In the genomic region with DNA sequence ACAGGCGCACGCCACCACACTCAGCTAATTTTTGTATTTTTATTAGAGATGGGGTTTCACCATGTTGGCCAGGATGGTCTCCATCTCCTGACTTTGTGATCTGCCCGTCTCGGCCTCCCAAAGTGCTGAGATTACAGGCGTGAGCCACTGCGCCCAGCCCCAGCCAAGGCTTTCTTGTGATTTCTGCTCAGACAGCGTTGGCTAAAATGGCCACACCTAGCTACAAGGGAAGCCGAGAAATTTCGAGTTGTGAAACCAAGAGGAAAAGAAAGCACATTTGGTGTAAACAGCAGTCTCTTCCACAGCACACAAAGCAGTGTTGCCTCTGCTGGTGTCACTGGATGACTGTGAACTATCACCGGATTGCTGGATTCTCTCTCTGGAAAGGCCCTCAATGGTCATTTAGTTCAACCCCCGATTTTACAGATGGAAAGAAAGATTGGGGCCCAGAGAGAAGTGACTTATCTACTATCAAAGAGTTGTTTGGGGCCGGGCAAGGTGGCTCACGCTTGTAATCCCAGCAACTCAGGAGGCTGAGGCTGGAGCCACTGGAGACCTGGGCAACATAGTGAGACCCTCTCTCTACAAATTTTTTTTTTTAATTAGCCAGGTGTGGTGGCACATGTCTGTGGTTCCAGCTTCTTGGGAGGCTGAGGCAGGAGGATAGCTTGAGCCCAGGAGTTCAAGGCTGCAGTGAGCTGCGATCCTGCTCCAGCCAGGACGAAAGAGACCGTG, we compare ENCODE assay signal across 20 cellular contexts. TPM values are rescaled to one million over a fixed set of nuclear protein-coding genes. Genes with fewer than 3 reads are reported as not detected.
DNase-seq lines count a peak whose midpoint lies in the region; ATAC-seq and TF ChIP-seq lines count a peak whose summit lies in the region.
"Had no signal": no experiment of that assay in that cellular context is flagged by ENCODE, and none has a peak within 500 bp of the region (broad histone marks: within the 10 kb centered on the region; RNA-seq: fewer than 3 reads in every experiment).

No MANE protein-coding gene starts in this region.

- no peak for ATAC-seq in activated naive CD8-positive, alpha-beta T cell treated with anti-CD3 and anti-CD28 coated beads, Interleukin-2, amount 50 U/mL, for 24 hours
- peak; percentile 2 to 4 (median 4) for ATAC-seq in natural killer cell
- ATAC-seq in GM23338 = no peak
- ATAC-seq: foreskin keratinocyte, HCT116, left colon had no signal

- peak overlapping the region; percentile 45 for H3K4me3 ChIP-seq in CD8-positive, alpha-beta memory T cell (ENCODE audit: low read length)
- H3K4me3 ChIP-seq in GM23338 = no peak overlapping the region
- H3K4me3 ChIP-seq in Caco-2 (ENCODE audit: low read depth, low read length) = no peak overlapping the region
- H3K4me3 ChIP-seq: smooth muscle cell, vagina had no signal

- H3K9me2 ChIP-seq in GM23338 (ENCODE audit: insufficient read depth) = no peaks in the 10 kb centered on the region

- H3K4me1 ChIP-seq in CD8-positive, alpha-beta memory T cell (ENCODE audit: insufficient read depth, low read length) = peaks cover 99% of the 10 kb centered on the region
- H3K4me1 ChIP-seq in GM23338 (ENCODE audit: insufficient read depth) (peaks cover 67% of the 10 kb centered on the region), Caco-2 (peaks cover 32% of the 10 kb centered on the region)

- H3K36me3 Mint-ChIP-seq in CD8-positive, alpha-beta memory T cell = peaks cover 0 to 3% (median 2%) of the 10 kb centered on the region in 3 donors
- no peaks in the 10 kb centered on the region for H3K36me3 Mint-ChIP-seq in activated naive CD8-positive, alpha-beta T cell treated with anti-CD3 and anti-CD28 coated beads, Interleukin-2, amount 50 U/mL, for 24 hours (ENCODE audit: low read depth)
- H3K36me3 Mint-ChIP-seq in natural killer cell (no peaks in the 10 kb centered on the region), GM23338 (ENCODE audit: low read depth) (no peaks in the 10 kb centered on the region; the same call in 2 of the 3 replicates), Caco-2 (ENCODE audit: insufficient read depth, unreplicated experiment) (peaks cover 8% of the 10 kb centered on the region)
- H3K36me3 Mint-ChIP-seq: stimulated activated memory B cell treated with anti-CD40 and anti-IgM and Interleukin-4, amounts not matched to agents 10 μg/mL and 1 μg/mL and 100 μg/mL, for 72 hours had no signal

- intact Hi-C loops in natural killer cell (cut with micrococcal nuclease) = loop anchor here (5.0 kb wide), 2 partner anchors 393 to 593 kb away; a partner anchor contains a TSS
- intact Hi-C loops in Caco-2 (cut with micrococcal nuclease; ENCODE audit: unreplicated experiment) = no loop called here

- no peak overlapping the region for H2AFZ ChIP-seq in GM23338

- POLR2A ChIA-PET in CD8-positive, alpha-beta memory T cell (lab: Charles Lee) = interaction anchor here (2.1 to 4.9 kb wide), 3 partner anchors 11 to 15 kb away, joined by 8 to 33 read pairs (median 13); no protein-coding TSS in a partner anchor
- POLR2A ChIA-PET in Caco-2 (lab: Charles Lee) = no interaction called here

- no peaks in the 10 kb centered on the region for H3K27me3 ChIP-seq in CD8-positive, alpha-beta memory T cell (ENCODE audit: insufficient read depth, low read length, poor library complexity, severe bottlenecking)
- H3K27me3 ChIP-seq in GM23338 (ENCODE audit: insufficient read depth) = peaks cover 93% of the 10 kb centered on the region
- no peaks in the 10 kb centered on the region for H3K27me3 ChIP-seq in Caco-2 (replicated peaks; ENCODE audit: control insufficient read depth, insufficient read depth, low read length)
- H3K27me3 ChIP-seq: vagina had no signal

- H3K9me3 Mint-ChIP-seq in CD8-positive, alpha-beta memory T cell = peaks cover 0 to 3% (median 1%) of the 10 kb centered on the region in 5 donors
- H3K9me3 Mint-ChIP-seq in activated naive CD8-positive, alpha-beta T cell treated with anti-CD3 and anti-CD28 coated beads, Interleukin-2, amount 50 U/mL, for 24 hours = no peaks in the 10 kb centered on the region
- H3K9me3 Mint-ChIP-seq in natural killer cell = no peaks in the 10 kb centered on the region
- no peaks in the 10 kb centered on the region for H3K9me3 Mint-ChIP-seq in GM23338
- no peaks in the 10 kb centered on the region for H3K9me3 Mint-ChIP-seq in Caco-2 (ENCODE audit: unreplicated experiment)
- H3K9me3 Mint-ChIP-seq: activated T-helper 2 cell treated with anti-CD3 and anti-CD28 coated beads, Interferon-gamma antibody, Interleukin-2, Interleukin-4, amounts not matched to agents 10 μg/mL and 5 μg/mL and 100 μg/mL, durations not matched to agents 14 hours and 24 hours and 36 hours; stimulated activated memory B cell treated with anti-CD40 and anti-IgM and Interleukin-4, amounts not matched to agents 10 μg/mL and 1 μg/mL and 100 μg/mL, for 72 hours had no signal

- CTCF ChIA-PET in CD8-positive, alpha-beta memory T cell (lab: Charles Lee) = interaction anchor here (0.9 to 5.1 kb wide), 4 partner anchors 11 to 54 kb away, joined by 3 to 49 read pairs (median 6); no protein-coding TSS in a partner anchor
- CTCF ChIA-PET in Caco-2 (lab: Charles Lee) = no interaction called here

- H3K36me3 ChIP-seq in CD8-positive, alpha-beta memory T cell (ENCODE audit: insufficient read depth, low read length) = no peaks in the 10 kb centered on the region
- H3K36me3 ChIP-seq in GM23338 (ENCODE audit: insufficient read depth) (no peaks in the 10 kb centered on the region; the same call in 1 of the 2 replicates), Caco-2 (ENCODE audit: control insufficient read depth, insufficient read depth, low read length) (no peaks in the 10 kb centered on the region)
- H3K36me3 ChIP-seq: vagina had no signal

- peak overlapping the region; percentile 55 for H3K27ac ChIP-seq in CD8-positive, alpha-beta memory T cell (ENCODE audit: low read depth, low read length)
- no peak overlapping the region for H3K27ac ChIP-seq in GM23338 (ENCODE audit: low read depth)
- H3K27ac ChIP-seq: foreskin keratinocyte, vagina had no signal

- peak overlapping the region in 5 of 7 donors; percentile 39 to 68 (median 44) for H3K4me3 Mint-ChIP-seq in CD8-positive, alpha-beta memory T cell
- peak overlapping the region; percentile 5 for H3K4me3 Mint-ChIP-seq in activated naive CD8-positive, alpha-beta T cell treated with anti-CD3 and anti-CD28 coated beads, Interleukin-2, amount 50 U/mL, for 24 hours
- H3K4me3 Mint-ChIP-seq in natural killer cell (peak overlapping the region; percentile 81), GM23338 (no peak overlapping the region), Caco-2 (ENCODE audit: unreplicated experiment) (no peak overlapping the region)
- H3K4me3 Mint-ChIP-seq: stimulated activated memory B cell treated with anti-CD40 and anti-IgM and Interleukin-4, amounts not matched to agents 10 μg/mL and 1 μg/mL and 100 μg/mL, for 72 hours had no signal

- H3F3A ChIP-seq in GM23338 (replicated peaks; ENCODE audit: low read depth) = peaks cover 21% of the 10 kb centered on the region

- TF ChIP-seq CTCF in natural killer cell (IDR thresholded peaks at IDR 0.05) (no peak), GM23338 (conservative IDR thresholded peaks at IDR 0.05; ENCODE audit: low read depth in 2 of 2) (no peak), Caco-2 (IDR thresholded peaks at IDR 0.05; ENCODE audit: insufficient read depth in 1 of 2, low read depth in 1 of 2, low read length in 1 of 2, severe bottlenecking in 1 of 2, unreplicated experiment in 1 of 2) (no peak)

- H4K20me1 ChIP-seq in GM23338 (replicated peaks; ENCODE audit: insufficient read depth) = peaks cover 11% of the 10 kb centered on the region; the same call in 1 of the 2 replicates

- H3K9me3 ChIP-seq in CD8-positive, alpha-beta memory T cell (ENCODE audit: low read length) = no peaks in the 10 kb centered on the region
- no peaks in the 10 kb centered on the region for H3K9me3 ChIP-seq in Caco-2
- H3K9me3 ChIP-seq: vagina had no signal

- no peaks in the 10 kb centered on the region for H3K79me2 ChIP-seq in GM23338 (replicated peaks; ENCODE audit: insufficient read depth)

- H3K27ac Mint-ChIP-seq in CD8-positive, alpha-beta memory T cell = peak overlapping the region in 3 of 8 donors; percentile 93 to 96 (median 93)
- peak overlapping the region; percentile 67 for H3K27ac Mint-ChIP-seq in activated naive CD8-positive, alpha-beta T cell treated with anti-CD3 and anti-CD28 coated beads, Interleukin-2, amount 50 U/mL, for 24 hours
- H3K27ac Mint-ChIP-seq in natural killer cell (no peak overlapping the region), GM23338 (no peak overlapping the region), Caco-2 (ENCODE audit: unreplicated experiment) (no peak overlapping the region)
- H3K27ac Mint-ChIP-seq: activated T-helper 2 cell treated with anti-CD3 and anti-CD28 coated beads, Interferon-gamma antibody, Interleukin-2, Interleukin-4, amounts not matched to agents 10 μg/mL and 5 μg/mL and 100 μg/mL, durations not matched to agents 14 hours and 24 hours and 36 hours had no signal

- no peak overlapping the region for H3K4me2 ChIP-seq in GM23338
- H3K4me2 ChIP-seq: smooth muscle cell had no signal

- DNase-seq in activated CD8-positive, alpha-beta memory T cell treated with anti-CD3 and anti-CD28 coated beads for 24 hours = peak; percentile 64
- DNase-seq in activated CD8-positive, alpha-beta memory T cell treated with anti-CD3 and anti-CD28 coated beads, Interleukin-2, amount 50 U/mL, for 4 hours = no peak
- peak in 1 of 5 donors; percentile 55 for DNase-seq in CD8-positive, alpha-beta memory T cell
- DNase-seq in activated naive CD8-positive, alpha-beta T cell treated with anti-CD3 and anti-CD28 coated beads, Interleukin-2, amount 50 U/mL, for 24 hours = no peak
- peak; percentile 47 for DNase-seq in natural killer cell
- no peak for DNase-seq in GM23338 (ENCODE audit: low spot score)
- DNase-seq in AG20443 (ENCODE audit: low spot score) = no peak
- no peak for DNase-seq in Caco-2
- DNase-seq: foreskin keratinocyte, GDM1, left colon, NCI-H1930, NCI-H510A, posterior cingulate gyrus, SIG-M5 had no signal

- H3K27me3 Mint-ChIP-seq in CD8-positive, alpha-beta memory T cell = no peaks in the 10 kb centered on the region
- H3K27me3 Mint-ChIP-seq in activated naive CD8-positive, alpha-beta T cell treated with anti-CD3 and anti-CD28 coated beads, Interleukin-2, amount 50 U/mL, for 24 hours = no peaks in the 10 kb centered on the region
- H3K27me3 Mint-ChIP-seq in natural killer cell (ENCODE audit: low read depth in 2 of 2) (no peaks in the 10 kb centered on the region), GM23338 (ENCODE audit: insufficient read depth, low read depth, poor library complexity) (peaks cover 51% of the 10 kb centered on the region), Caco-2 (ENCODE audit: insufficient read depth, unreplicated experiment) (no peaks in the 10 kb centered on the region)
- H3K27me3 Mint-ChIP-seq: stimulated activated memory B cell treated with anti-CD40 and anti-IgM and Interleukin-4, amounts not matched to agents 10 μg/mL and 1 μg/mL and 100 μg/mL, for 72 hours had no signal

- H3K4me1 Mint-ChIP-seq in CD8-positive, alpha-beta memory T cell = peaks cover 57 to 76% (median 76%) of the 10 kb centered on the region in 3 donors
- H3K4me1 Mint-ChIP-seq in activated naive CD8-positive, alpha-beta T cell treated with anti-CD3 and anti-CD28 coated beads, Interleukin-2, amount 50 U/mL, for 24 hours = peaks cover 74% of the 10 kb centered on the region
- H3K4me1 Mint-ChIP-seq in natural killer cell (peaks cover 35 to 65% of the 10 kb centered on the region in 2 donors), GM23338 (peaks cover 50% of the 10 kb centered on the region), Caco-2 (ENCODE audit: low read depth, unreplicated experiment) (peaks cover 20% of the 10 kb centered on the region)

- BruUV-seq in Caco-2 (replicated peaks; lab: Mats Ljungman, UMichigan) = no TSS peak

RNA-seq across cellular contexts. Expression of a gene that starts 5.4 kb away (rescaled TPM):
- 10 to 100 TPM; 36.6 to 38.0 TPM for total RNA-seq in CD8-positive, alpha-beta memory T cell
- 50.7 TPM for polyA plus RNA-seq in CD8-positive, alpha-beta memory T cell
- total RNA-seq in natural killer cell = 100 to 1,000 TPM; 163 to 187 (median 169) TPM
- total RNA-seq in GM23338 (2014; rRNA removed; shearing (Covaris generic)) = 9.7 and 22.5 TPM in 2 replicates
- 7.6 and 9.9 TPM in 2 replicates for polyA plus RNA-seq in GM23338 (2016; fragmentation: Nextera tagmentation; extraction: Ambion mirVana)
- total RNA-seq in Caco-2 (2022) = 54.2 and 58.6 TPM in 2 replicates

Comparison
In these comparisons a context has a peak if more than half of its experiments do, and no peak if none do; other contexts are left out.
1. DNase-seq: peak in activated CD8-positive, alpha-beta memory T cell treated with anti-CD3 and anti-CD28 coated beads for 24 hours (single experiment) and natural killer cell (single experiment); none in activated CD8-positive, alpha-beta memory T cell treated with anti-CD3 and anti-CD28 coated beads, Interleukin-2, amount 50 U/mL, for 4 hours (single experiment), activated naive CD8-positive, alpha-beta T cell treated with anti-CD3 and anti-CD28 coated beads, Interleukin-2, amount 50 U/mL, for 24 hours (single experiment), GM23338 (single experiment), AG20443 (single experiment) and Caco-2 (0 of 2).
2. H3K4me3 Mint-ChIP-seq: peak in CD8-positive, alpha-beta memory T cell (5 of 7), activated naive CD8-positive, alpha-beta T cell treated with anti-CD3 and anti-CD28 coated beads, Interleukin-2, amount 50 U/mL, for 24 hours (single experiment) and natural killer cell (single experiment); none in GM23338 (single experiment) and Caco-2 (single experiment).
3. ATAC-seq: peak in natural killer cell (3 of 3); none in activated naive CD8-positive, alpha-beta T cell treated with anti-CD3 and anti-CD28 coated beads, Interleukin-2, amount 50 U/mL, for 24 hours (single experiment) and GM23338 (single experiment).